In genomic region chrY:13704039-13704930, GRCh38 we compare ENCODE assay signal across 8 cellular contexts. TPM values are rescaled to one million over a fixed set of nuclear protein-coding genes. Genes with fewer than 3 reads are reported as not detected.
A peak's percentile ranks its signal among the peaks of the same experiment; 100 is the strongest.
DNase-seq lines count a peak whose midpoint lies in the region; ATAC-seq and TF ChIP-seq lines count a peak whose summit lies in the region.

No MANE protein-coding gene starts in this region.

- H3K27me3 Mint-ChIP-seq in CD14-positive monocyte (ENCODE audit: low read depth in 3 of 3), result peaks cover 0 to 3% (median 0%) of the 10 kb centered on the region in 3 donors
- no peaks in the 10 kb centered on the region for H3K27me3 Mint-ChIP-seq in activated naive CD8-positive, alpha-beta T cell treated with anti-CD3 and anti-CD28 coated beads, Interleukin-2, amount 10 ng/mL, durations not matched to agents 7 days and 5 days

- no peak for DNase-seq in CD14-positive monocyte (ENCODE audit: low spot score)
- DNase-seq in activated naive CD8-positive, alpha-beta T cell treated with anti-CD3 and anti-CD28 coated beads, Interleukin-2, amount 10 ng/mL, durations not matched to agents 7 days and 5 days, result no peak
- peak in 1 of 2 donors; percentile 15 for DNase-seq in lower leg skin (ENCODE audit: low spot score in 2 of 2)
- DNase-seq in sciatic nerve (ENCODE audit: low spot score), result no peak
- DNase-seq in NCI-H1417 (lab: John Stamatoyannopoulos, UW), result no peak
- DNase-seq in left colon, result no peak

- peak overlapping the region; percentile 93 to 96 for H3K4me3 Mint-ChIP-seq in CD14-positive monocyte
- peak overlapping the region; percentile 90 for H3K4me3 Mint-ChIP-seq in activated naive CD8-positive, alpha-beta T cell treated with anti-CD3 and anti-CD28 coated beads, Interleukin-2, amount 10 ng/mL, durations not matched to agents 7 days and 5 days

- POLR2A ChIA-PET in activated naive CD8-positive, alpha-beta T cell treated with anti-CD3 and anti-CD28 coated beads, Interleukin-2, amount 10 ng/mL, durations not matched to agents 7 days and 5 days (lab: Charles Lee), result interaction anchor here (1.0 to 2.4 kb wide), 3 partner anchors 48 to 800 kb away, joined by 3 to 13 read pairs (median 7); partner anchors contain the start of genes DDX3Y and UTY

- ATAC-seq in HG03439 (IDR thresholded peaks at IDR 0.05; ENCODE audit: unreplicated experiment) (peak; percentile 11), sciatic nerve (no peak), HG02798 (IDR thresholded peaks at IDR 0.05; ENCODE audit: poor library complexity, unreplicated experiment) (no peak), left colon (no peak)
- peak; percentile 21 for ATAC-seq in activated naive CD8-positive, alpha-beta T cell treated with anti-CD3 and anti-CD28 coated beads, Interleukin-2, amount 10 ng/mL, durations not matched to agents 7 days and 5 days (ENCODE audit: low read depth)

- H3K27ac Mint-ChIP-seq in CD14-positive monocyte, result peak overlapping the region in 2 of 7 donors; percentile 94 to 96
- H3K27ac Mint-ChIP-seq in activated naive CD8-positive, alpha-beta T cell treated with anti-CD3 and anti-CD28 coated beads, Interleukin-2, amount 10 ng/mL, durations not matched to agents 7 days and 5 days, result peak overlapping the region; percentile 96

- intact Hi-C loops in CD14-positive monocyte (cut with micrococcal nuclease), result loop anchor here in 1 of 2 donors (10.0 kb wide), 2 partner anchors 51 to 799 kb away; partner anchors contain the start of gene DDX3Y
- intact Hi-C loops in lower leg skin (cut with DNase I; ENCODE audit: low total_unique reads), result no loop called here
- intact Hi-C loops in sciatic nerve (cut with DNase I), result no loop called here
- intact Hi-C loops in left colon (cut with DNase I, micrococcal nuclease), result no loop called here

- no peaks in the 10 kb centered on the region for H3K36me3 Mint-ChIP-seq in CD14-positive monocyte
- no peaks in the 10 kb centered on the region for H3K36me3 Mint-ChIP-seq in activated naive CD8-positive, alpha-beta T cell treated with anti-CD3 and anti-CD28 coated beads, Interleukin-2, amount 10 ng/mL, durations not matched to agents 7 days and 5 days

- peaks cover 16% of the 10 kb centered on the region for H3K4me1 Mint-ChIP-seq in CD14-positive monocyte
- H3K4me1 Mint-ChIP-seq in activated naive CD8-positive, alpha-beta T cell treated with anti-CD3 and anti-CD28 coated beads, Interleukin-2, amount 10 ng/mL, durations not matched to agents 7 days and 5 days, result peaks cover 9% of the 10 kb centered on the region

- H3K4me3 ChIP-seq in lower leg skin (ENCODE audit: low read depth, poor library complexity, severe bottlenecking), result peak overlapping the region; percentile 15

- TF ChIP-seq CTCF in CD14-positive monocyte (IDR thresholded peaks at IDR 0.05) (no peak), lower leg skin (IDR thresholded peaks at IDR 0.05) (no peak)

- no peak for TF ChIP-seq POLR2A in lower leg skin (IDR thresholded peaks at IDR 0.05)

- WGBS in lower leg skin, 2 donors, result 0% methylated on average over 31 of the region's 32 CpGs; no CpG with 5 or more reads in 1 of the 2 donors

- no peaks in the 10 kb centered on the region for H3K9me3 Mint-ChIP-seq in CD14-positive monocyte
- no peaks in the 10 kb centered on the region for H3K9me3 Mint-ChIP-seq in activated naive CD8-positive, alpha-beta T cell treated with anti-CD3 and anti-CD28 coated beads, Interleukin-2, amount 10 ng/mL, durations not matched to agents 7 days and 5 days

RNA-seq across cellular contexts. Expression of gene TMSB4Y, which starts 0.6 kb away (rescaled TPM):
- not detected for polyA plus RNA-seq in CD14-positive monocyte
- 1 to 10 TPM; 1.7 to 1.8 TPM for total RNA-seq in activated naive CD8-positive, alpha-beta T cell treated with anti-CD3 and anti-CD28 coated beads, Interleukin-2, amount 10 ng/mL, durations not matched to agents 7 days and 5 days
- total RNA-seq in lower leg skin (1 to 10 TPM in 2 of 4 donors, not detected in 2; 1.9 to 2.1 TPM), sciatic nerve (not detected), left colon (not detected)

Comparison
In these comparisons a context has a peak if more than half of its experiments do, and no peak if none do; other contexts are left out.
1. ATAC-seq: peak in HG03439 (single experiment) and activated naive CD8-positive, alpha-beta T cell treated with anti-CD3 and anti-CD28 coated beads, Interleukin-2, amount 10 ng/mL, durations not matched to agents 7 days and 5 days (single experiment); none in sciatic nerve (single experiment), HG02798 (single experiment) and left colon (single experiment).